ENCODE assay signal across 15 cellular contexts in genomic region chr11:115627666-115628460, GRCh38.
DNase-seq lines count a peak whose midpoint lies in the region.
"Had no signal": no experiment of that assay in that cellular context is flagged by ENCODE, and none has a peak within 500 bp of the region (broad histone marks: within the 10 kb centered on the region; RNA-seq: fewer than 3 reads in every experiment).

No MANE protein-coding gene starts in this region.

- no peak overlapping the region for H3K4ac ChIP-seq in trophoblast cell (ENCODE audit: low read depth, low read length)

- H3K18ac ChIP-seq in trophoblast cell (ENCODE audit: low read length) = no peak overlapping the region

- no CpG with 5 or more reads among the region's 13 CpGs for WGBS in trophoblast cell (ENCODE audit: extremely low coverage, insufficient coverage, insufficient read length)

- no peak overlapping the region for H4K12ac ChIP-seq in trophoblast cell (ENCODE audit: low read depth, low read length)

- peaks cover 8% of the 10 kb centered on the region for H3K79me1 ChIP-seq in trophoblast cell (ENCODE audit: low read length)

- H4K8ac ChIP-seq in trophoblast cell (ENCODE audit: low read depth, low read length) = no peak overlapping the region

- no peak overlapping the region for H2AFZ ChIP-seq in trophoblast cell (ENCODE audit: insufficient read depth, low read length, poor library complexity)
- H2AFZ ChIP-seq: GM23248 had no signal

- no peak overlapping the region for H2BK5ac ChIP-seq in trophoblast cell (ENCODE audit: low read depth, low read length, poor library complexity)

- in situ Hi-C loops in G401 (cut with HindIII; ENCODE audit: low sequenced_read_pairs) = no loop called here

- H4K91ac ChIP-seq in trophoblast cell (ENCODE audit: low read depth, low read length) = no peak overlapping the region

- H2BK12ac ChIP-seq in trophoblast cell (ENCODE audit: low read length) = peak overlapping the region; percentile 63

- no peak overlapping the region for H3K4me3 ChIP-seq in trophoblast cell (ENCODE audit: low read depth, low read length)
- H3K4me3 ChIP-seq: BLaER1, GM23248, HAP-1 had no signal

- H3K79me2 ChIP-seq in trophoblast cell (ENCODE audit: control insufficient read depth, insufficient read depth, low read length, poor library complexity) = no peaks in the 10 kb centered on the region

- H2BK120ac ChIP-seq in trophoblast cell (ENCODE audit: insufficient read depth, low read length, poor library complexity) = no peak overlapping the region

- peak overlapping the region; percentile 81 for H2AK5ac ChIP-seq in trophoblast cell (ENCODE audit: low read length)

- no peaks in the 10 kb centered on the region for H3K9me3 ChIP-seq in trophoblast cell (ENCODE audit: insufficient read depth, low read depth, low read length)
- H3K9me3 ChIP-seq: BLaER1, HAP-1 had no signal

- H3K36me3 ChIP-seq in trophoblast cell (ENCODE audit: control insufficient read depth in 1 of 2, insufficient read depth in 2 of 2, low read length in 2 of 2) = no peaks in the 10 kb centered on the region
- H3K36me3 ChIP-seq: BLaER1, HAP-1 had no signal

- H3K9ac ChIP-seq in trophoblast cell (ENCODE audit: low read length) = no peak overlapping the region
- H3K9ac ChIP-seq: BLaER1, GM23248 had no signal

- H3K27me3 ChIP-seq in trophoblast cell (ENCODE audit: insufficient read depth, low read length) = no peaks in the 10 kb centered on the region
- H3K27me3 ChIP-seq: BLaER1 had no signal

- no peak overlapping the region for H3K4me2 ChIP-seq in trophoblast cell (ENCODE audit: low read length)
- H3K4me2 ChIP-seq: BLaER1 had no signal

- peak; percentile 76 for DNase-seq in G401 (ENCODE audit: low spot score)
- peak; percentile 75 for DNase-seq in NCI-H82 treated with DMSO at 0.1 percent for 48 hours (lab: John Stamatoyannopoulos, UW; ENCODE audit: unreplicated experiment)
- DNase-seq in cerebellum (ENCODE audit: low spot score) = peak; percentile 73
- DNase-seq in trophoblast cell = no peak
- DNase-seq in NCI-H1105 (lab: John Stamatoyannopoulos, UW) = no peak
- DNase-seq in DMS114 treated with DMSO at 0.1 percent for 48 hours (lab: John Stamatoyannopoulos, UW; ENCODE audit: unreplicated experiment) = no peak
- no peak for DNase-seq in NOMO-1 treated with DMSO at 0.1 percent for 48 hours (lab: John Stamatoyannopoulos, UW; ENCODE audit: unreplicated experiment)
- DNase-seq: 8988T; CD4-positive, alpha-beta memory T cell; DMS53; DND-41; EL; GM23248 had no signal

- no peak overlapping the region for H3K23ac ChIP-seq in trophoblast cell (ENCODE audit: low read length)

- peaks cover 8 to 18% of the 10 kb centered on the region in 2 experiments for H3K4me1 ChIP-seq in trophoblast cell (ENCODE audit: control insufficient read depth in 1 of 2, insufficient read depth in 2 of 2, low read length in 2 of 2)
- H3K4me1 ChIP-seq: BLaER1, HAP-1 had no signal

- H3K27ac ChIP-seq in trophoblast cell (ENCODE audit: low read depth, low read length) = no peak overlapping the region
- H3K27ac ChIP-seq: BLaER1, GM23248 had no signal

- H3K14ac ChIP-seq in trophoblast cell (ENCODE audit: low read length) = no peak overlapping the region

Comparison
In these comparisons a context has a peak if more than half of its experiments do, and no peak if none do; other contexts are left out.
1. DNase-seq: peak in G401 (single experiment), NCI-H82 treated with DMSO at 0.1 percent for 48 hours (single experiment) and cerebellum (single experiment); none in trophoblast cell (0 of 2), NCI-H1105 (single experiment), DMS114 treated with DMSO at 0.1 percent for 48 hours (single experiment) and NOMO-1 treated with DMSO at 0.1 percent for 48 hours (single experiment).